Comparison of ENCODE assay signal across 13 cellular contexts in the genomic region with DNA sequence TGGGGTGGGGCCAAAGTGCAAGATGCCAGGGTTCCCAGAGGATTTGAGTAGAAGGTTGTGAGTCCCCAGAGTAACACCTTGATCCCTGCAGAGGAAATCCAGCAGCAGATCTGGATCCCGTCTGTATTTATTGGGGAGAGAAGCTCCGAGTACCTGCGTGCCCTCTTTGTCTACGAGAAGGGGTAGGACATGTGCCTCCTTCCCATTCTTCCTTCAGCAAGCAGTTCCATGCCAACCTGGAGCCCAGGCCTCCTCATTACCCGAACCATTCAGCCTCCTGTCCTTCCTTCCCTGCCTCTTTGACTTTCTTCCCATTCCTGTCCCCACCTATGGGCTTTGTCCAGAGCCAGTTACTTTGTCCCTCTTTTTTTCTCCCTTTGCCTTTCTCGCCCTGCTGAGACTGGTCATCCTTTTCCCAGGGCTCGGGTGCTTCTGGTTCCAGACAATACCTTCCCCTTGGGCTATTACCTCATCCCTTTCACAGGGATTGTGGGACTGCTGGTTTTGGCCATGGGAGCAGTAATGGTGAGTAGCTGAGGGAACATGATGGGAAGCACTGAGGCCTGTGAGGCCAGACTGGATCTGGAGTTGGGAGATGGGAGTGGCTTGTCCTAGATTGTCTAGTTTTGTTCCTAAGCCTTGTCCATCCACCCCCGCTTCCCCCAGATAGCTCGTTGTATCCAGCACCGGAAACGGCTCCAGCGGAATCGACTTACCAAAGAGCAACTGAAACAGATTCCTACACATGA. TPM values are rescaled to one million over a fixed set of nuclear protein-coding genes. Genes with fewer than 3 reads are reported as not detected.
A peak's percentile ranks its signal among the peaks of the same experiment; 100 is the strongest.
DNase-seq lines count a peak whose midpoint lies in the region; ATAC-seq and TF ChIP-seq lines count a peak whose summit lies in the region.
"Had no signal": no experiment of that assay in that cellular context is flagged by ENCODE, and none has a peak within 500 bp of the region (broad histone marks: within the 10 kb centered on the region; RNA-seq: fewer than 3 reads in every experiment).

No MANE protein-coding gene starts in this region.

- intact Hi-C loops in CD4-positive, alpha-beta memory T cell (cut with micrococcal nuclease) = loop anchor here (5.0 kb wide), 1 partner anchor 211 kb away; a partner anchor contains a TSS

- peak overlapping the region; percentile 36 to 99 for H3K4me3 ChIP-seq in CD4-positive, alpha-beta memory T cell (ENCODE audit: low read length in 2 of 2)
- no peak overlapping the region for H3K4me3 ChIP-seq in SJCRH30
- H3K4me3 ChIP-seq: uterus had no signal

- H3K4me3 Mint-ChIP-seq in CD4-positive, alpha-beta memory T cell = peak overlapping the region; percentile 95 to 100 (median 98)
- H3K4me3 Mint-ChIP-seq in IgD-negative memory B cell (peak overlapping the region; percentile 44 to 97 (median 93)), osteocyte (ENCODE audit: unreplicated experiment) (peak overlapping the region; percentile 44)
- H3K4me3 Mint-ChIP-seq in central memory CD8-positive, alpha-beta T cell = peak overlapping the region; percentile 94

- no peaks in the 10 kb centered on the region for H3K27me3 Mint-ChIP-seq in CD4-positive, alpha-beta memory T cell
- H3K27me3 Mint-ChIP-seq in IgD-negative memory B cell (no peaks in the 10 kb centered on the region), osteocyte (ENCODE audit: unreplicated experiment) (no peaks in the 10 kb centered on the region)
- no peaks in the 10 kb centered on the region for H3K27me3 Mint-ChIP-seq in central memory CD8-positive, alpha-beta T cell

- ATAC-seq in central memory CD8-positive, alpha-beta T cell (replicated peaks; ENCODE audit: extremely low read depth, poor library complexity, severe bottlenecking) = no peak
- ATAC-seq in GM19467 (IDR thresholded peaks at IDR 0.05; ENCODE audit: unreplicated experiment) = no peak

- H3K9me3 Mint-ChIP-seq in CD4-positive, alpha-beta memory T cell = peaks cover 0 to 2% (median 0%) of the 10 kb centered on the region in 8 donors
- H3K9me3 Mint-ChIP-seq in IgD-negative memory B cell = no peaks in the 10 kb centered on the region
- H3K9me3 Mint-ChIP-seq in central memory CD8-positive, alpha-beta T cell = no peaks in the 10 kb centered on the region
- no peaks in the 10 kb centered on the region for H3K9me3 Mint-ChIP-seq in osteocyte (ENCODE audit: unreplicated experiment)

- peak overlapping the region; percentile 48 to 99 (median 81) for H3K27ac Mint-ChIP-seq in CD4-positive, alpha-beta memory T cell
- H3K27ac Mint-ChIP-seq in IgD-negative memory B cell (peak overlapping the region in 1 of 3 donors; percentile 55), osteocyte (ENCODE audit: unreplicated experiment) (peak overlapping the region; percentile 50)
- H3K27ac Mint-ChIP-seq in central memory CD8-positive, alpha-beta T cell (ENCODE audit: low read depth) = peak overlapping the region; percentile 87

- no peaks in the 10 kb centered on the region for H3K9me3 ChIP-seq in CD4-positive, alpha-beta memory T cell (ENCODE audit: control insufficient read depth in 1 of 2, low read length in 2 of 2)
- no peaks in the 10 kb centered on the region for H3K9me3 ChIP-seq in SJCRH30 (replicated peaks)
- H3K9me3 ChIP-seq: uterus had no signal

- H3K27me3 ChIP-seq in CD4-positive, alpha-beta memory T cell (ENCODE audit: insufficient read depth, low read length) = no peaks in the 10 kb centered on the region
- H3K27me3 ChIP-seq in SJCRH30 = no peaks in the 10 kb centered on the region
- H3K27me3 ChIP-seq: uterus had no signal

- no peak for TF ChIP-seq CTCF in osteocyte (IDR thresholded peaks at IDR 0.05)

- H3K4me1 Mint-ChIP-seq in CD4-positive, alpha-beta memory T cell = peaks cover 56 to 89% (median 70%) of the 10 kb centered on the region in 4 donors
- H3K4me1 Mint-ChIP-seq in IgD-negative memory B cell (peaks cover 42 to 65% (median 45%) of the 10 kb centered on the region in 3 donors), osteocyte (ENCODE audit: unreplicated experiment) (peaks cover 62% of the 10 kb centered on the region)
- peaks cover 77% of the 10 kb centered on the region for H3K4me1 Mint-ChIP-seq in central memory CD8-positive, alpha-beta T cell

- H3K27ac ChIP-seq in CD4-positive, alpha-beta memory T cell (ENCODE audit: low read depth, low read length) = peak overlapping the region; percentile 81
- no peak overlapping the region for H3K27ac ChIP-seq in SJCRH30

- H3K4me1 ChIP-seq in CD4-positive, alpha-beta memory T cell (ENCODE audit: insufficient read depth, low read length) = peaks cover 74% of the 10 kb centered on the region
- peaks cover 12% of the 10 kb centered on the region for H3K4me1 ChIP-seq in SJCRH30

- peaks cover 44% of the 10 kb centered on the region for H3K36me3 ChIP-seq in CD4-positive, alpha-beta memory T cell (ENCODE audit: insufficient read depth, low read length)
- peaks cover 38% of the 10 kb centered on the region for H3K36me3 ChIP-seq in SJCRH30
- H3K36me3 ChIP-seq: uterus had no signal

- POLR2A ChIA-PET in CD4-positive, alpha-beta memory T cell (lab: Charles Lee; ENCODE audit: partially characterized antibody) = interaction anchor here (0.8 to 25.3 kb wide), 6 partner anchors 7 to 106 kb away, joined by 3 to 973 read pairs (median 4); a partner anchor contains a TSS

- peak in 1 of 5 donors; percentile 45 for DNase-seq in CD4-positive, alpha-beta memory T cell
- no peak for DNase-seq in central memory CD8-positive, alpha-beta T cell (ENCODE audit: low spot score in 2 of 2)
- DNase-seq in osteocyte (ENCODE audit: extremely low spot score, unreplicated experiment) (no peak), SJCRH30 (no peak), H4 (ENCODE audit: low spot score) (no peak), EL (no peak)
- DNase-seq: activated gamma-delta T cell, DMS153, GOT3, uterus had no signal

- H3K36me3 Mint-ChIP-seq in CD4-positive, alpha-beta memory T cell = peaks cover 52 to 63% of the 10 kb centered on the region in 2 donors
- H3K36me3 Mint-ChIP-seq in IgD-negative memory B cell (peaks cover 6% of the 10 kb centered on the region), osteocyte (ENCODE audit: unreplicated experiment) (peaks cover 21% of the 10 kb centered on the region)
- H3K36me3 Mint-ChIP-seq in central memory CD8-positive, alpha-beta T cell (ENCODE audit: insufficient read depth) = peaks cover 65% of the 10 kb centered on the region

- CTCF ChIA-PET in CD4-positive, alpha-beta memory T cell (lab: Charles Lee; ENCODE audit: partially characterized antibody) = interaction anchor here (0.9 to 1.3 kb wide), 2 partner anchors 34 to 45 kb away, joined by 3 read pairs; a partner anchor contains a TSS

RNA-seq across cellular contexts. Expression of a gene that starts 2.9 kb away (rescaled TPM):
- total RNA-seq in CD4-positive, alpha-beta memory T cell = 100 to 1,000 TPM; 154 to 172 TPM
- 10 to 100 TPM; 52.4 to 61.5 TPM for polyA plus RNA-seq in CD4-positive, alpha-beta memory T cell
- 27.3 TPM for polyA plus RNA-seq in IgD-negative memory B cell
- total RNA-seq in osteocyte = 105 and 115 TPM in 2 replicates
- total RNA-seq in SJCRH30 (2014; rRNA removed; shearing (Covaris generic)) = 35.7 and 38.7 TPM in 2 replicates
- 15.1 and 17.3 TPM in 2 replicates for total RNA-seq in H4 (2014; rRNA removed; shearing (Covaris generic))

RNA-seq across cellular contexts. Expression of a gene that starts 3.1 kb away (rescaled TPM):
- 10 to 100 TPM; 43.5 to 49.5 TPM for total RNA-seq in CD4-positive, alpha-beta memory T cell
- polyA plus RNA-seq in CD4-positive, alpha-beta memory T cell = 100 to 1,000 TPM in 1 of 2 donors, 10 to 100 TPM in 1; 55.1 to 101 TPM
- polyA plus RNA-seq in IgD-negative memory B cell = 70.9 TPM
- total RNA-seq in osteocyte = 59.6 and 60.6 TPM in 2 replicates
- total RNA-seq in SJCRH30 (2014; rRNA removed; shearing (Covaris generic)) = 43.9 and 45.3 TPM in 2 replicates
- 64.1 and 70.8 TPM in 2 replicates for total RNA-seq in H4 (2014; rRNA removed; shearing (Covaris generic))

RNA-seq across cellular contexts. Expression of a gene that starts 5.4 kb away (rescaled TPM):
- total RNA-seq in CD4-positive, alpha-beta memory T cell = 100 to 1,000 TPM; 560 to 585 TPM
- 1,000 to 10,000 TPM; 2,226 to 2,605 TPM for polyA plus RNA-seq in CD4-positive, alpha-beta memory T cell
- polyA plus RNA-seq in IgD-negative memory B cell = 1,903 TPM
- 509 and 514 TPM in 2 replicates for total RNA-seq in osteocyte
- total RNA-seq in SJCRH30 (2014; rRNA removed; shearing (Covaris generic)) = 1,061 and 1,115 TPM in 2 replicates
- 738 and 894 TPM in 2 replicates for total RNA-seq in H4 (2014; rRNA removed; shearing (Covaris generic))

RNA-seq across cellular contexts. Expression of a gene that starts 8.0 kb away (rescaled TPM):
- total RNA-seq in CD4-positive, alpha-beta memory T cell = 10 to 100 TPM; 16.2 to 21.8 TPM
- polyA plus RNA-seq in CD4-positive, alpha-beta memory T cell = 1 to 10 TPM; 1.5 to 2.4 TPM
- polyA plus RNA-seq in IgD-negative memory B cell = 3.1 TPM
- 9.4 and 9.5 TPM in 2 replicates for total RNA-seq in osteocyte
- total RNA-seq in SJCRH30 (2014; rRNA removed; shearing (Covaris generic)) = 124 and 129 TPM in 2 replicates
- total RNA-seq in H4 (2014; rRNA removed; shearing (Covaris generic)) = 1.7 and 4.7 TPM in 2 replicates

RNA-seq across cellular contexts. Expression of a gene that starts 10.9 kb away (rescaled TPM):
- total RNA-seq in CD4-positive, alpha-beta memory T cell = not detected
- not detected for polyA plus RNA-seq in CD4-positive, alpha-beta memory T cell
- 0.26 TPM for polyA plus RNA-seq in IgD-negative memory B cell
- not detected in 2 replicates for total RNA-seq in osteocyte
- not detected in 2 replicates for total RNA-seq in SJCRH30 (2014; rRNA removed; shearing (Covaris generic))
- total RNA-seq in H4 (2014; rRNA removed; shearing (Covaris generic)) = not detected in 2 replicates
- total RNA-seq: uterus had no signal
- polyA plus RNA-seq: neural cell had no signal

Comparison
In these comparisons a context has a peak if more than half of its experiments do, and no peak if none do; other contexts are left out.
1. H3K4me3 Mint-ChIP-seq: peak in every context shown above with its lines; median percentile 98 in CD4-positive, alpha-beta memory T cell; 94 in central memory CD8-positive, alpha-beta T cell; 93 in IgD-negative memory B cell; 44 in osteocyte.